Comparison of ENCODE assay signal across 14 cellular contexts in genomic region chr15:63056843-63057242, GRCh38. TPM values are rescaled to one million over a fixed set of nuclear protein-coding genes. Genes with fewer than 3 reads are reported as not detected.
DNase-seq lines count a peak whose midpoint lies in the region; ATAC-seq and TF ChIP-seq lines count a peak whose summit lies in the region.
"Had no signal": no experiment of that assay in that cellular context is flagged by ENCODE, and none has a peak within 500 bp of the region (broad histone marks: within the 10 kb centered on the region; RNA-seq: fewer than 3 reads in every experiment).

No MANE protein-coding gene starts in this region.

- no peaks in the 10 kb centered on the region for H3K9me2 ChIP-seq in PC-3 (replicated peaks; ENCODE audit: low read length)

- H3K4me1 ChIP-seq in Panc1 (ENCODE audit: control insufficient read depth, insufficient read depth, low read length) (peaks cover 39% of the 10 kb centered on the region), PC-3 (ENCODE audit: insufficient read depth, low read length) (peaks cover 1% of the 10 kb centered on the region)

- no peaks in the 10 kb centered on the region for H3F3A ChIP-seq in PC-3 (ENCODE audit: low read length, unreplicated experiment)

- peaks cover 72% of the 10 kb centered on the region for H3K4me1 Mint-ChIP-seq in osteocyte (ENCODE audit: unreplicated experiment)

- no peaks in the 10 kb centered on the region for H3K9me3 Mint-ChIP-seq in osteocyte (ENCODE audit: unreplicated experiment)

- H3K36me3 Mint-ChIP-seq in osteocyte (ENCODE audit: unreplicated experiment): peaks cover 62% of the 10 kb centered on the region

- peaks cover 24% of the 10 kb centered on the region for H3K36me3 ChIP-seq in Panc1 (ENCODE audit: control insufficient read depth, insufficient read depth, low read length)
- H3K36me3 ChIP-seq in PC-3 (ENCODE audit: low read depth, low read length): peaks cover 32% of the 10 kb centered on the region; the same call in 1 of the 2 replicates

- intact Hi-C loops in Panc1 (cut with micrococcal nuclease; ENCODE audit: unreplicated experiment): no loop called here
- intact Hi-C loops in PC-3 (cut with micrococcal nuclease): no loop called here

- POLR2A ChIA-PET in Panc1 (lab: Charles Lee): no interaction called here
- POLR2A ChIA-PET in PC-3 (lab: Charles Lee; ENCODE audit: unreplicated experiment): no interaction called here

- H3K27ac ChIP-seq in Panc1 (ENCODE audit: low read length) (peak overlapping the region; percentile 2; the same call in 1 of the 2 replicates), PC-3 (ENCODE audit: low read length) (no peak overlapping the region)
- H3K27ac ChIP-seq: neutrophil had no signal

- H3K4me3 Mint-ChIP-seq in osteocyte (ENCODE audit: unreplicated experiment): no peak overlapping the region
- H3K4me3 Mint-ChIP-seq: activated CD8-positive, alpha-beta T cell treated with anti-CD3 and anti-CD28 coated beads, Interleukin-2, amount 10 ng/mL, durations not matched to agents 7 days and 5 days had no signal

- no TSS peak for BruUV-seq in Panc1 (replicated peaks; lab: Mats Ljungman, UMichigan)
- no TSS peak for BruUV-seq in PC-3 (replicated peaks; lab: Mats Ljungman, UMichigan)

- CTCF ChIA-PET in Panc1 (lab: Charles Lee): no interaction called here
- CTCF ChIA-PET in PC-3 (lab: Charles Lee): no interaction called here

- no peak for TF ChIP-seq CTCF in Panc1 (IDR thresholded peaks at IDR 0.05)
- no peak for TF ChIP-seq CTCF in fibroblast of the aortic adventitia (IDR thresholded peaks at IDR 0.05; ENCODE audit: insufficient read depth, low read length)
- no peak for TF ChIP-seq CTCF in osteocyte (IDR thresholded peaks at IDR 0.05)
- TF ChIP-seq CTCF in PC-3 (conservative IDR thresholded peaks at IDR 0.05; ENCODE audit: low read depth, low read length): no peak

- H3K27me3 ChIP-seq in Panc1 (ENCODE audit: control insufficient read depth, insufficient read depth, low read length): no peaks in the 10 kb centered on the region
- H3K27me3 ChIP-seq in PC-3 (ENCODE audit: low read length): no peaks in the 10 kb centered on the region
- H3K27me3 ChIP-seq: neutrophil had no signal

- H2AFZ ChIP-seq in PC-3 (ENCODE audit: low read length): no peak overlapping the region

- H3K9me3 ChIP-seq in Panc1 (ENCODE audit: control insufficient read depth, insufficient read depth, low read depth, low read length) (no peaks in the 10 kb centered on the region), PC-3 (ENCODE audit: low read length) (no peaks in the 10 kb centered on the region)
- H3K9me3 ChIP-seq: neutrophil had no signal

- H3K79me2 ChIP-seq in PC-3 (ENCODE audit: low read length): peaks cover 44% of the 10 kb centered on the region

- peak overlapping the region; percentile 84 for H3K27ac Mint-ChIP-seq in osteocyte (ENCODE audit: unreplicated experiment)
- H3K27ac Mint-ChIP-seq: activated CD8-positive, alpha-beta T cell treated with anti-CD3 and anti-CD28 coated beads, Interleukin-2, amount 10 ng/mL, durations not matched to agents 7 days and 5 days had no signal

- no peak overlapping the region for H3K9ac ChIP-seq in PC-3 (ENCODE audit: low read length)

- ATAC-seq in Panc1 (no peak), GM21529 (IDR thresholded peaks at IDR 0.05; ENCODE audit: unreplicated experiment) (no peak), PC-3 (no peak)
- ATAC-seq: activated CD8-positive, alpha-beta T cell treated with anti-CD3 and anti-CD28 coated beads, Interleukin-2, amount 10 ng/mL, durations not matched to agents 7 days and 5 days had no signal

- no peaks in the 10 kb centered on the region for H4K20me1 ChIP-seq in PC-3 (ENCODE audit: low read length)

- H3K4me3 ChIP-seq in Panc1 (ENCODE audit: low read depth in 2 of 2, low read length in 2 of 2): no peak overlapping the region
- H3K4me3 ChIP-seq in fibroblast of the aortic adventitia (ENCODE audit: low read depth, low read length): no peak overlapping the region
- H3K4me3 ChIP-seq in PC-3 (ENCODE audit: low read length): no peak overlapping the region

- DNase-seq in DMS 273 (lab: John Stamatoyannopoulos, UW; ENCODE audit: unreplicated experiment) (peak; percentile 92), Panc1 (ENCODE audit: low read depth, low spot score) (no peak), fibroblast of the aortic adventitia (ENCODE audit: low read depth) (peak; percentile 49), osteocyte (ENCODE audit: extremely low spot score, unreplicated experiment) (no peak), AG20443 (ENCODE audit: low spot score) (no peak), PC-3 (no peak), OCI-M2 (lab: John Stamatoyannopoulos, UW; ENCODE audit: unreplicated experiment) (no peak)
- DNase-seq: activated CD8-positive, alpha-beta T cell treated with anti-CD3 and anti-CD28 coated beads, Interleukin-2, amount 10 ng/mL, durations not matched to agents 7 days and 5 days; activated naive CD4-positive, alpha-beta T cell treated with anti-CD3 and anti-CD28 coated beads, Interleukin-2, amount 50 U/mL, for 16 hours; GDM1; NCI-H2029 treated with DMSO at 0.1 percent for 48 hours; stimulated activated CD4-positive, alpha-beta T cell treated with anti-CD3 and anti-CD28 coated beads, Interleukin-15, amount 100 ng/mL, for 24 hours had no signal

- no peak overlapping the region for H3K4me2 ChIP-seq in PC-3 (ENCODE audit: low read length)

- in situ Hi-C loops in Panc1 (cut with HindIII; ENCODE audit: low pct_unique_long_range_greater_than_20kb, low sequenced_read_pairs): no loop called here

- no peaks in the 10 kb centered on the region for H3K27me3 Mint-ChIP-seq in osteocyte (ENCODE audit: unreplicated experiment)

RNA-seq across cellular contexts. Expression of gene TPM1, which starts 14.3 kb away (rescaled TPM):
- total RNA-seq in Panc1 (2021; ENCODE audit: unreplicated experiment) (298 TPM), fibroblast of the aortic adventitia (ENCODE audit: low replicate concordance) (261 and 746 TPM in 2 replicates), osteocyte (1,635 and 1,747 TPM in 2 replicates), PC-3 (2014; rRNA removed) (127 and 156 TPM in 2 replicates)
- polyA plus RNA-seq in Panc1 (2012; ENCODE audit: insufficient read length): 243 TPM

Comparison
In these comparisons a context has a peak if more than half of its experiments do, and no peak if none do; other contexts are left out.
1. DNase-seq: peak in DMS 273 (single experiment) and fibroblast of the aortic adventitia (single experiment); none in Panc1 (single experiment), osteocyte (single experiment), AG20443 (single experiment), PC-3 (single experiment) and OCI-M2 (single experiment).